In the genomic region with DNA sequence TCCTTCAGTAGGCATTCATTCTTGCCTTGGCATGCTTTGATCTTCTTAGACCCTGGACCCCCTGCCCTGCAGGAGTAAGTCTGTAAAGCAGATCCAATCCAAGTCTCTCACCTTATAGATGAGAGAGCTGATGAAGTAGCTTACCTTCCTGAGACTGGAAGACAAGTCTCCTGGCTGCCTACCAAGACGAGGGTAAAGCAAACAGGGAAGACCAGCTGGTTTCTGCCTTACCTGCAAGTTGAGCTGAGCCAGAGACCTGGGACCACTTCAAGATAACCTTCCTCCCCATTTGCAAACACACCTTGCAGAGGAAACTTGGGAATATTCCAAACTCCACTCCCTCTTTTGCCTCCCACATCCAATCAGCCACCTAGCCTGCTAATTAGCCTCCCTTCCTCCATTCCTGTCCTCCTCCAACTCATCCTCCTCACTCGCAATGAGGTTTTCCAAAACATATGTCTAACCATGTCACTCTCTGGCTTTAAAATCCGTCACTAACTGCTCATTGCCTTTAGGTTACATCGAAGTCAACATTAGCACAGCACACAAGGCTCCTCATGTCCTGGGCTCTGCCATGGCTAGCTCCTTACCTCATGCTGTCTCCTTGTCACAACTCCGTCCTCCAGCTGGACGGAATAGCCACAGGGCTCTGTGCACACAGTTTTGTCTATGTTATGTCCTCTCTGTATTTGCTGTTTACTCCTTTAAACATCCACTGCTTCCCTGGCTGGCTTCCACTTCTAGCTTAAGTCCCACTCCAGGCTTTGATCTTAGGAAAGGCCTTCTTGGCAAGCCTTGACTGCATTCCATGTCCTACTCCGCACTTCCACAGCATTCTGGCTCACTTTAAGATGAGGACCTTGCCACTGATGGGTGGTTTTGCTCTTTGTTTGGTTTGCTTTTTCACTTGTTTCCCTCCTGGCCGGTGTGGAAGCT, we compare ENCODE assay signal across 20 cellular contexts. TPM values are rescaled to one million over a fixed set of nuclear protein-coding genes. Genes with fewer than 3 reads are reported as not detected.
DNase-seq lines count a peak whose midpoint lies in the region; FAIRE-seq and TF ChIP-seq lines count a peak whose summit lies in the region.
"Had no signal": no experiment of that assay in that cellular context is flagged by ENCODE, and none has a peak within 500 bp of the region (broad histone marks: within the 10 kb centered on the region; RNA-seq: fewer than 3 reads in every experiment).

No MANE protein-coding gene starts in this region.

- H3K4me1 ChIP-seq in H1 (replicated peaks in 1 of 4; ENCODE audit: control insufficient read depth in 3 of 4, insufficient read depth in 4 of 4, low read length in 3 of 4): peaks cover 3 to 26% (median 7%) of the 10 kb centered on the region in 4 experiments

- H3K56ac ChIP-seq in H1 (replicated peaks; ENCODE audit: insufficient read length, low read depth, low read length): no peak overlapping the region

- H2BK120ac ChIP-seq in H1 (replicated peaks; ENCODE audit: low read depth, low read length): no peak overlapping the region

- H4K20me1 ChIP-seq in H1 (replicated peaks in 1 of 2; ENCODE audit: control insufficient read depth in 1 of 2, insufficient read depth in 2 of 2, low read length in 2 of 2): peaks cover 14 to 34% of the 10 kb centered on the region in 2 experiments

- H3K79me2 ChIP-seq in H1 (ENCODE audit: control insufficient read depth in 1 of 2, insufficient read depth in 2 of 2, low read length in 2 of 2): no peaks in the 10 kb centered on the region

- no peak overlapping the region for H2AFZ ChIP-seq in H1 (ENCODE audit: low read length)

- no peak overlapping the region for H4K8ac ChIP-seq in H1 (ENCODE audit: extremely low read depth, insufficient read depth, low read length)

- peaks cover 0 to 5% (median 0%) of the 10 kb centered on the region in 4 experiments; a peak in 1 of 8 replicates for H3K36me3 ChIP-seq in H1 (ENCODE audit: control insufficient read depth in 2 of 4, insufficient read depth in 4 of 4, low read length in 3 of 4)
- H3K36me3 ChIP-seq: ascending aorta, heart right ventricle had no signal

- H3K23me2 ChIP-seq in H1 (ENCODE audit: low read depth, low read length): peaks cover 2% of the 10 kb centered on the region; the same call in 1 of the 2 replicates

- peaks cover 30% of the 10 kb centered on the region for H3K4me1 Mint-ChIP-seq in neural crest cell

- no peak overlapping the region for H3K27ac ChIP-seq in H1 (ENCODE audit: low read depth, low read length)
- H3K27ac ChIP-seq: ascending aorta, heart right ventricle had no signal

- peak overlapping the region; percentile 47 for H3K4me3 Mint-ChIP-seq in neural crest cell
- H3K4me3 Mint-ChIP-seq: activated CD4-positive, alpha-beta memory T cell treated with anti-CD3 and anti-CD28 coated beads, Interleukin-2, amount 10 ng/mL, durations not matched to agents 7 days and 5 days; activated T-cell treated with anti-CD3 and anti-CD28 coated beads, Interleukin-2, amount 50 U/mL, for 4 hours; CD4-positive, alpha-beta T cell; natural killer cell treated with Interleukin-12 subunit alpha and Interleukin-12 subunit beta and Interleukin-15 and Interleukin-18, amount 100 ng/mL, for 72 hours had no signal

- H3K9me3 Mint-ChIP-seq in neural crest cell: no peaks in the 10 kb centered on the region
- H3K9me3 Mint-ChIP-seq: activated CD4-positive, alpha-beta memory T cell treated with anti-CD3 and anti-CD28 coated beads, Interleukin-2, amount 10 ng/mL, durations not matched to agents 7 days and 5 days; activated T-cell treated with anti-CD3 and anti-CD28 coated beads, Interleukin-2, amount 50 U/mL, for 4 hours; CD4-positive, alpha-beta T cell; natural killer cell treated with Interleukin-12 subunit alpha and Interleukin-12 subunit beta and Interleukin-15 and Interleukin-18, amount 100 ng/mL, for 72 hours had no signal

- DNase-seq in DMS79 (lab: John Stamatoyannopoulos, UW): peak; percentile 89
- peak; percentile 90 for DNase-seq in NCI-H1105 treated with DMSO at 0.1 percent for 48 hours (lab: John Stamatoyannopoulos, UW)
- DNase-seq in H1 (ENCODE audit: low read depth in 1 of 2, low spot score in 2 of 2): no peak
- DNase-seq in neural crest cell (ENCODE audit: low read depth, low spot score): no peak
- DNase-seq in D721Med (ENCODE audit: insufficient read length, low spot score): no peak
- no peak for DNase-seq in RCC 7860 (ENCODE audit: low spot score)
- DNase-seq in iPS-NIHi7 (ENCODE audit: extremely low spot score): no peak
- DNase-seq in HT-29 (ENCODE audit: low spot score): no peak
- DNase-seq: activated CD4-positive, alpha-beta memory T cell treated with anti-CD3 and anti-CD28 coated beads, Interleukin-2, amount 10 ng/mL, durations not matched to agents 7 days and 5 days; activated naive CD4-positive, alpha-beta T cell treated with anti-CD3 and anti-CD28 coated beads, Interleukin-2, amount 50 U/mL, for 16 hours; activated T-cell treated with anti-CD3 and anti-CD28 coated beads, Interleukin-2, amount 50 U/mL, for 4 hours; CD4-positive, alpha-beta T cell; DND-41; heart right ventricle; NCI-H526 treated with DMSO at 0.1 percent for 48 hours; stimulated activated CD4-positive, alpha-beta T cell treated with anti-CD3 and anti-CD28 coated beads, Interleukin-12 subunit alpha, Interleukin-12 subunit beta, amount 100 ng/mL, for 4 hours had no signal

- peak overlapping the region; percentile 62; the same call in 1 of the 2 replicates for H2BK12ac ChIP-seq in H1 (ENCODE audit: low read depth, low read length)

- no peak overlapping the region for H3K14ac ChIP-seq in H1 (ENCODE audit: insufficient read length)

- FAIRE-seq in H1 (lab: Jason Lieb, UNC) (no peak), D721Med (lab: Jason Lieb, UNC) (no peak), RCC 7860 (lab: Jason Lieb, UNC) (no peak)
- FAIRE-seq: keratinocyte had no signal

- H3K9me3 ChIP-seq in H1 (ENCODE audit: insufficient read depth in 2 of 2, low read depth in 1 of 2, low read length in 1 of 2): no peaks in the 10 kb centered on the region
- H3K9me3 ChIP-seq: ascending aorta, heart right ventricle had no signal

- peak overlapping the region; percentile 9; the same call in 1 of the 2 replicates for H2BK15ac ChIP-seq in H1 (ENCODE audit: low read length)

- H3K18ac ChIP-seq in H1 (ENCODE audit: extremely low read depth, low read length): no peak overlapping the region

- no peak overlapping the region for H3K4me3 ChIP-seq in H1 (ENCODE audit: extremely low read depth in 1 of 4, insufficient read depth in 2 of 4, low read depth in 3 of 4, low read length in 4 of 4)
- H3K4me3 ChIP-seq: heart right ventricle had no signal

- H3K27me3 ChIP-seq in H1 (replicated peaks in 1 of 4; ENCODE audit: control insufficient read depth in 3 of 4, extremely low read depth in 1 of 4, insufficient read depth in 3 of 4, low read length in 3 of 4): peaks cover 89 to 100% (median 96%) of the 10 kb centered on the region in 4 experiments

- no peak for TF ChIP-seq CTCF in H1 (IDR thresholded peaks at IDR 0.05; ENCODE audit: control extremely low read depth in 1 of 3, insufficient read depth in 1 of 3, low read depth in 1 of 3, low read length in 3 of 3)
- no peak for TF ChIP-seq CTCF in neural crest cell (conservative IDR thresholded peaks at IDR 0.05)
- no peak for TF ChIP-seq CTCF in D721Med (IDR thresholded peaks at IDR 0.05; ENCODE audit: insufficient read depth, missing control alignments)

- no peak for TF ChIP-seq POLR2A in H1 (IDR thresholded peaks at IDR 0.05; ENCODE audit: control extremely low read depth in 1 of 2, low read depth in 2 of 2, low read length in 2 of 2)

- H3K27me3 Mint-ChIP-seq in neural crest cell (ENCODE audit: low read depth): peaks cover 21% of the 10 kb centered on the region

- H2BK5ac ChIP-seq in H1 (ENCODE audit: low read depth, low read length): no peak overlapping the region

- H3K4ac ChIP-seq in H1 (replicated peaks; ENCODE audit: insufficient read length, low read depth, low read length): no peak overlapping the region

- no peaks in the 10 kb centered on the region for H3K79me1 ChIP-seq in H1 (ENCODE audit: low read depth, low read length)

- H2AK5ac ChIP-seq in H1 (ENCODE audit: low read depth, low read length): peak overlapping the region; percentile 71; the same call in 1 of the 2 replicates

- no peak for TF ChIP-seq RAD21 in H1 (IDR thresholded peaks at IDR 0.05 in 1 of 2, conservative IDR thresholded peaks at IDR 0.05 in 1 of 2; ENCODE audit: low read depth in 2 of 2, low read length in 2 of 2)

- CTCF ChIA-PET in H1 (lab: Charles Lee; ENCODE audit: partially characterized antibody): interaction anchor here (0.8 to 2.1 kb wide), 9 partner anchors 18 to 102 kb away, joined by 3 to 18 read pairs (median 4); a partner anchor contains a TSS

- no peak for TF ChIP-seq EP300 in H1 (IDR thresholded peaks at IDR 0.05; ENCODE audit: borderline replicate concordance in 1 of 2, low read depth in 2 of 2, low read length in 2 of 2)

- H3K27ac Mint-ChIP-seq in neural crest cell (ENCODE audit: unreplicated experiment): no peak overlapping the region
- H3K27ac Mint-ChIP-seq: activated CD4-positive, alpha-beta memory T cell treated with anti-CD3 and anti-CD28 coated beads, Interleukin-2, amount 10 ng/mL, durations not matched to agents 7 days and 5 days; CD4-positive, alpha-beta T cell; natural killer cell treated with Interleukin-12 subunit alpha and Interleukin-12 subunit beta and Interleukin-15 and Interleukin-18, amount 100 ng/mL, for 72 hours had no signal

- POLR2A ChIA-PET in H1 (lab: Charles Lee; ENCODE audit: partially characterized antibody): no interaction called here

- H3K4me2 ChIP-seq in H1 (ENCODE audit: insufficient read depth in 1 of 2, low read depth in 2 of 2, low read length in 2 of 2): peak overlapping the region; percentile 62 to 66; a peak in 1 of 4 replicates

- 0 out of 2 replicates have a peak overlapping the region, but pooled peaks have one; percentile 51 for H2BK20ac ChIP-seq in H1 (ENCODE audit: low read length)

- 17% methylated on average over 8 of the region's 8 CpGs; no CpG with 5 or more reads in 1 of the 2 experiments for WGBS in H1 (ENCODE audit: extremely low coverage in 1 of 2, insufficient coverage in 1 of 2, insufficient read length in 1 of 2, insufficient replicate concordance in 2 of 2, low coverage in 1 of 2, low lambda C conversion rate in 2 of 2, missing lambda C conversion rate in 1 of 2), 2 experiments

- H3K23ac ChIP-seq in H1 (ENCODE audit: insufficient read length): no peak overlapping the region

- H3K36me3 Mint-ChIP-seq in neural crest cell (ENCODE audit: low read depth): no peaks in the 10 kb centered on the region
- H3K36me3 Mint-ChIP-seq: natural killer cell treated with Interleukin-12 subunit alpha and Interleukin-12 subunit beta and Interleukin-15 and Interleukin-18, amount 100 ng/mL, for 72 hours had no signal

- H4K91ac ChIP-seq in H1 (replicated peaks; ENCODE audit: insufficient read length, low read length): no peak overlapping the region

- no peak overlapping the region for H3K9ac ChIP-seq in H1 (replicated peaks in 1 of 4; ENCODE audit: extremely low read depth in 1 of 4, low read depth in 3 of 4, low read length in 3 of 4)

- H4K5ac ChIP-seq in H1 (ENCODE audit: insufficient read length, low read depth, low read length): no peak overlapping the region

RNA-seq across cellular contexts. Expression of a gene that starts 23.2 kb away (rescaled TPM):
- total RNA-seq in H1 (2021; fragmentation: NEBNext Ultra II Directional; extraction: Animal tissue kit (Norgen Biotek cat#: 25700)): 7.8 and 12.1 TPM in 2 replicates
- 24.6 and 42.1 TPM in 2 replicates for polyA plus RNA-seq in H1 (2011; rRNA removed)
- polyA plus RNA-seq in H1 (2011; cell fraction: cytosol; rRNA removed): 29.6 TPM
- polyA plus RNA-seq in H1 (2011; cell fraction: nucleus; rRNA removed): 136 TPM
- polyA plus RNA-seq in H1 (2012, experiment 1 of 2): 11.8 to 25.7 TPM (median 17.2 TPM) in 4 replicates
- 11.5 TPM for polyA plus RNA-seq in H1 (2012, experiment 2 of 2)
- 20.1 TPM for polyA plus RNA-seq in H1 (2013, experiment 1 of 2)
- polyA plus RNA-seq in H1 (2013, experiment 2 of 2): 18.8 TPM
- 6.2 and 7.0 TPM in 2 replicates for polyA minus RNA-seq in H1 (2011; rRNA and poly(A)+ RNA removed)
- 4.0 TPM for polyA minus RNA-seq in H1 (2011; cell fraction: cytosol; rRNA and poly(A)+ RNA removed)
- polyA minus RNA-seq in H1 (2011; cell fraction: nucleus; rRNA and poly(A)+ RNA removed): 15.6 TPM
- total RNA-seq in neural crest cell: 17.8 and 19.7 TPM in 2 replicates
- 3.8 and 5.5 TPM in 2 replicates for total RNA-seq in HT-29 (2014; rRNA removed; shearing (Covaris generic))

RNA-seq across cellular contexts. Expression of a gene that starts 41.8 kb away (rescaled TPM):
- total RNA-seq in H1 (2021; fragmentation: NEBNext Ultra II Directional; extraction: Animal tissue kit (Norgen Biotek cat#: 25700)): 15.9 and 17.3 TPM in 2 replicates
- 5.6 and 8.2 TPM in 2 replicates for polyA plus RNA-seq in H1 (2011; rRNA removed)
- polyA plus RNA-seq in H1 (2011; cell fraction: cytosol; rRNA removed): 10.5 TPM
- 10.8 TPM for polyA plus RNA-seq in H1 (2011; cell fraction: nucleus; rRNA removed)
- 8.2 to 13.3 TPM (median 10.5 TPM) in 4 replicates for polyA plus RNA-seq in H1 (2012, experiment 1 of 2)
- 5.9 TPM for polyA plus RNA-seq in H1 (2012, experiment 2 of 2)
- polyA plus RNA-seq in H1 (2013, experiment 1 of 2): 13.3 TPM
- 12.5 TPM for polyA plus RNA-seq in H1 (2013, experiment 2 of 2)
- polyA minus RNA-seq in H1 (2011; rRNA and poly(A)+ RNA removed): 4.2 and 4.6 TPM in 2 replicates
- polyA minus RNA-seq in H1 (2011; cell fraction: cytosol; rRNA and poly(A)+ RNA removed): 9.2 TPM
- polyA minus RNA-seq in H1 (2011; cell fraction: nucleus; rRNA and poly(A)+ RNA removed): 17.6 TPM
- total RNA-seq in neural crest cell: 28.7 and 29.0 TPM in 2 replicates
- 24.2 and 27.5 TPM in 2 replicates for total RNA-seq in HT-29 (2014; rRNA removed; shearing (Covaris generic))

RNA-seq across cellular contexts. Expression of a gene that starts 55.6 kb away (rescaled TPM):
- total RNA-seq in H1 (2021; fragmentation: NEBNext Ultra II Directional; extraction: Animal tissue kit (Norgen Biotek cat#: 25700)): not detected in 2 replicates
- 0.03 TPM in 1 of 2 replicates, not detected in the other for polyA plus RNA-seq in H1 (2011; rRNA removed)
- not detected for polyA plus RNA-seq in H1 (2011; cell fraction: cytosol; rRNA removed)
- not detected for polyA plus RNA-seq in H1 (2011; cell fraction: nucleus; rRNA removed)
- polyA plus RNA-seq in H1 (2012, experiment 1 of 2): 0.06 TPM in 1 of 4 replicates, not detected in the others
- 0.07 TPM for polyA plus RNA-seq in H1 (2012, experiment 2 of 2)
- polyA plus RNA-seq in H1 (2013, experiment 1 of 2): not detected
- polyA plus RNA-seq in H1 (2013, experiment 2 of 2): not detected
- polyA minus RNA-seq in H1 (2011; rRNA and poly(A)+ RNA removed): not detected in 2 replicates
- polyA minus RNA-seq in H1 (2011; cell fraction: cytosol; rRNA and poly(A)+ RNA removed): not detected
- polyA minus RNA-seq in H1 (2011; cell fraction: nucleus; rRNA and poly(A)+ RNA removed): not detected
- total RNA-seq in neural crest cell: 0.05 and 0.07 TPM in 2 replicates
- total RNA-seq in HT-29 (2014; rRNA removed; shearing (Covaris generic)): 0.73 TPM in 1 of 2 replicates, not detected in the other
- total RNA-seq: activated CD4-positive, alpha-beta memory T cell treated with anti-CD3 and anti-CD28 coated beads, Interleukin-2, amount 10 ng/mL, durations not matched to agents 7 days and 5 days; activated T-cell treated with anti-CD3 and anti-CD28 coated beads, Interleukin-2, amount 50 U/mL, for 4 hours; CD4-positive, alpha-beta T cell; natural killer cell treated with Interleukin-12 subunit alpha and Interleukin-12 subunit beta and Interleukin-15 and Interleukin-18, amount 100 ng/mL, for 72 hours; SK-MEL-5 had no signal

Comparison
In these comparisons a context has a peak if more than half of its experiments do, and no peak if none do; other contexts are left out.
1. DNase-seq: peak in DMS79 (single experiment) and NCI-H1105 treated with DMSO at 0.1 percent for 48 hours (single experiment); none in H1 (0 of 2), neural crest cell (single experiment), D721Med (single experiment), RCC 7860 (single experiment), iPS-NIHi7 (single experiment) and HT-29 (single experiment).